ENCODE assay signal across 9 cellular contexts in genomic region chr20:38304845-38305447, GRCh38. TPM values are rescaled to one million over a fixed set of nuclear protein-coding genes. Genes with fewer than 3 reads are reported as not detected.
A peak's percentile ranks its signal among the peaks of the same experiment; 100 is the strongest.
DNase-seq lines count a peak whose midpoint lies in the region; FAIRE-seq and TF ChIP-seq lines count a peak whose summit lies in the region.
"Had no signal": no experiment of that assay in that cellular context is flagged by ENCODE, and none has a peak within 500 bp of the region (broad histone marks: within the 10 kb centered on the region; RNA-seq: fewer than 3 reads in every experiment).

No MANE protein-coding gene starts in this region.

- intact Hi-C loops in esophagus muscularis mucosa (cut with DNase I), result loop anchor here (5.0 kb wide), 1 partner anchor 68 kb away; no protein-coding TSS in a partner anchor

- H3K4me3 ChIP-seq in esophagus muscularis mucosa, result no peak overlapping the region

- no peaks in the 10 kb centered on the region for H3K36me3 ChIP-seq in esophagus muscularis mucosa

- H3K27me3 ChIP-seq in esophagus muscularis mucosa, result peaks cover 0 to 51% (median 2%) of the 10 kb centered on the region in 4 donors

- DNase-seq in AML-193 (lab: John Stamatoyannopoulos, UW) (peak; percentile 52 to 64), GM12892 (ENCODE audit: insufficient read length) (no peak), RPMI7951 (ENCODE audit: low read depth) (peak; percentile 46), esophagus muscularis mucosa (ENCODE audit: extremely low spot score) (no peak), progenitor cell of endocrine pancreas (ENCODE audit: low spot score, unreplicated experiment) (no peak), dedifferentiated amniotic fluid mesenchymal stem cell (ENCODE audit: extremely low spot score) (no peak), mesothelial cell of epicardium (ENCODE audit: low spot score in 2 of 2, unreplicated experiment in 2 of 2) (no peak), NCI-H1092 treated with DMSO at 0.1 percent for 48 hours (lab: John Stamatoyannopoulos, UW) (no peak)

- H3K4me1 ChIP-seq in esophagus muscularis mucosa, result peaks cover 0 to 12% (median 3%) of the 10 kb centered on the region in 4 donors

- H3K27me3 Mint-ChIP-seq in progenitor cell of endocrine pancreas (peaks cover 6% of the 10 kb centered on the region), mesothelial cell of epicardium (ENCODE audit: low read depth) (no peaks in the 10 kb centered on the region)

- no peak for TF ChIP-seq EP300 in esophagus muscularis mucosa (IDR thresholded peaks at IDR 0.05)

- H3K4me3 Mint-ChIP-seq in progenitor cell of endocrine pancreas (ENCODE audit: low read depth) (no peak overlapping the region), mesothelial cell of epicardium (no peak overlapping the region)

- H3K27ac Mint-ChIP-seq in progenitor cell of endocrine pancreas, result no peak overlapping the region
- H3K27ac Mint-ChIP-seq in mesothelial cell of epicardium, result no peak overlapping the region

- H3K4me1 Mint-ChIP-seq in progenitor cell of endocrine pancreas (ENCODE audit: low read depth) (peaks cover 4% of the 10 kb centered on the region), mesothelial cell of epicardium (peaks cover 2% of the 10 kb centered on the region)

- H3K36me3 Mint-ChIP-seq in progenitor cell of endocrine pancreas (ENCODE audit: insufficient read depth) (no peaks in the 10 kb centered on the region), mesothelial cell of epicardium (no peaks in the 10 kb centered on the region)

- TF ChIP-seq POLR2A in GM12892 (IDR thresholded peaks at IDR 0.05; ENCODE audit: low read depth, low read length), result no peak
- TF ChIP-seq POLR2A in esophagus muscularis mucosa (IDR thresholded peaks at IDR 0.05; ENCODE audit: low read depth), result no peak

- no peaks in the 10 kb centered on the region for H3K9me3 ChIP-seq in esophagus muscularis mucosa

- TF ChIP-seq CTCF in esophagus muscularis mucosa (IDR thresholded peaks at IDR 0.05), result peak; percentile 12 to 48 (median 31)
- peak; percentile 36 for TF ChIP-seq CTCF in progenitor cell of endocrine pancreas (IDR thresholded peaks at IDR 0.05; ENCODE audit: unreplicated experiment)
- no peak for TF ChIP-seq CTCF in mesothelial cell of epicardium (IDR thresholded peaks at IDR 0.05; ENCODE audit: unreplicated experiment)

- H3K9me3 Mint-ChIP-seq in progenitor cell of endocrine pancreas (ENCODE audit: low read depth) (no peaks in the 10 kb centered on the region), mesothelial cell of epicardium (no peaks in the 10 kb centered on the region)

- FAIRE-seq in GM12892 (lab: Jason Lieb, UNC), result peak; percentile 76

- H3K27ac ChIP-seq in esophagus muscularis mucosa (replicated peaks in 1 of 4), result no peak overlapping the region

- 45% methylated on average over 7 of the region's 8 CpGs for WGBS in esophagus muscularis mucosa

RNA-seq across cellular contexts. Expression of gene BPI, which starts 1.0 kb away (rescaled TPM):
- not detected for polyA plus RNA-seq in GM12892 (2012; ENCODE audit: missing spikeins)
- 0.24 and 0.29 TPM in 2 replicates for total RNA-seq in RPMI7951 (2014; rRNA removed; shearing (Covaris generic))
- total RNA-seq in esophagus muscularis mucosa, result under 1 TPM in 2 of 4 donors, not detected in 2; 0.66 to 0.92 TPM
- total RNA-seq in progenitor cell of endocrine pancreas, result not detected in 2 replicates
- total RNA-seq in mesothelial cell of epicardium, result not detected in 3 replicates
- total RNA-seq: HT1080 had no signal

RNA-seq across cellular contexts. Expression of gene LBP, which starts 41.3 kb away (rescaled TPM):
- not detected for polyA plus RNA-seq in GM12892 (2012; ENCODE audit: missing spikeins)
- not detected in 2 replicates for total RNA-seq in RPMI7951 (2014; rRNA removed; shearing (Covaris generic))
- total RNA-seq in esophagus muscularis mucosa (under 1 TPM in 2 of 4 donors, not detected in 2; 0.13 to 0.33 TPM), progenitor cell of endocrine pancreas (not detected in 2 replicates), mesothelial cell of epicardium (not detected in 3 replicates)
- total RNA-seq: HT1080 had no signal

RNA-seq across cellular contexts. Expression of gene KIAA1755, which starts 44.4 kb away (rescaled TPM):
- not detected for polyA plus RNA-seq in GM12892 (2012; ENCODE audit: missing spikeins)
- 0.59 and 1.1 TPM in 2 replicates for total RNA-seq in RPMI7951 (2014; rRNA removed; shearing (Covaris generic))
- 10 to 100 TPM in 1 of 4 donors, 1 to 10 TPM in 3; 7.3 to 13.3 (median 8.5) TPM for total RNA-seq in esophagus muscularis mucosa
- 0.16 and 0.29 TPM in 2 replicates for total RNA-seq in progenitor cell of endocrine pancreas
- 3.3 to 4.4 TPM (median 3.6 TPM) in 3 replicates for total RNA-seq in mesothelial cell of epicardium

Comparison
In these comparisons a context has a peak if more than half of its experiments do, and no peak if none do; other contexts are left out.
1. DNase-seq: peak in AML-193 (2 of 2) and RPMI7951 (single experiment); none in GM12892 (single experiment), esophagus muscularis mucosa (single experiment), progenitor cell of endocrine pancreas (single experiment), dedifferentiated amniotic fluid mesenchymal stem cell (single experiment), mesothelial cell of epicardium (0 of 2) and NCI-H1092 treated with DMSO at 0.1 percent for 48 hours (single experiment).